ENCODE assay signal across 8 cellular contexts in genomic region chr1:150562384-150563339, GRCh38.
DNase-seq lines count a peak whose midpoint lies in the region; ATAC-seq, FAIRE-seq and TF ChIP-seq lines count a peak whose summit lies in the region.

No MANE protein-coding gene starts in this region.

- H3K27me3 ChIP-seq in GM06990 (replicated peaks; ENCODE audit: control insufficient read depth, insufficient read depth, low read length) (no peaks in the 10 kb centered on the region), iPS-15b (ENCODE audit: control insufficient read depth, insufficient read depth, low read length) (no peaks in the 10 kb centered on the region)

- no peaks in the 10 kb centered on the region for H3K9me3 ChIP-seq in iPS-15b (ENCODE audit: control insufficient read depth, insufficient read depth, low read length)

- no peak for TF ChIP-seq CTCF in GM06990 (IDR thresholded peaks at IDR 0.05; ENCODE audit: insufficient read depth, low read length, poor library complexity, severe bottlenecking)
- TF ChIP-seq CTCF in NB4 (IDR thresholded peaks at IDR 0.05; ENCODE audit: low read depth, low read length): no peak

- TF ChIP-seq POLR2A in NB4 (IDR thresholded peaks at IDR 0.05; ENCODE audit: extremely low read depth, insufficient read length): no peak

- peak overlapping the region; percentile 84 for H3K9ac ChIP-seq in iPS-15b (ENCODE audit: low read depth, low read length)

- peak; percentile 80 for DNase-seq in GM06990 (ENCODE audit: extremely low read depth, insufficient read length)
- DNase-seq in NB4 (ENCODE audit: low read depth): peak; percentile 48
- peak; percentile 45 for DNase-seq in activated effector memory CD4-positive, alpha-beta T cell treated with Interleukin-2 at 50 U/mL for 16 hours
- peak; percentile 57 for DNase-seq in stimulated activated CD4-positive, alpha-beta T cell treated with anti-CD3 and anti-CD28 coated beads, Interleukin-2, amount 100 ng/mL, for 4 hours (ENCODE audit: low read depth)
- no peak for DNase-seq in NCI-H146 treated with DMSO at 0.1 percent for 48 hours (lab: John Stamatoyannopoulos, UW; ENCODE audit: unreplicated experiment)
- DNase-seq in HTR-8/SVneo (ENCODE audit: insufficient read length, low spot score): no peak

- H3K4me1 ChIP-seq in iPS-15b (ENCODE audit: control insufficient read depth, insufficient read depth, low read length): peaks cover 34% of the 10 kb centered on the region

- peak overlapping the region; percentile 68 for H3K4me3 ChIP-seq in GM06990 (replicated peaks; ENCODE audit: low read depth, low read length)
- no peak overlapping the region for H3K4me3 ChIP-seq in NB4 (ENCODE audit: low read depth, low read length)
- H3K4me3 ChIP-seq in iPS-15b (ENCODE audit: low read depth, low read length): peak overlapping the region; percentile 89

- FAIRE-seq in HTR-8/SVneo (lab: Jason Lieb, UNC): no peak

- H3K36me3 ChIP-seq in GM06990 (ENCODE audit: control insufficient read depth, insufficient read depth, low read length): no peaks in the 10 kb centered on the region
- H3K36me3 ChIP-seq in iPS-15b (ENCODE audit: control insufficient read depth, insufficient read depth, low read length): peaks cover 8% of the 10 kb centered on the region

- ATAC-seq in GM21825 (IDR thresholded peaks at IDR 0.05; ENCODE audit: unreplicated experiment): peak; percentile 32

Comparison
In these comparisons a context has a peak if more than half of its experiments do, and no peak if none do; other contexts are left out.
1. DNase-seq: peak in GM06990 (single experiment), NB4 (single experiment), activated effector memory CD4-positive, alpha-beta T cell treated with Interleukin-2 at 50 U/mL for 16 hours (single experiment) and stimulated activated CD4-positive, alpha-beta T cell treated with anti-CD3 and anti-CD28 coated beads, Interleukin-2, amount 100 ng/mL, for 4 hours (single experiment); none in NCI-H146 treated with DMSO at 0.1 percent for 48 hours (single experiment) and HTR-8/SVneo (single experiment).